In the genomic region with DNA sequence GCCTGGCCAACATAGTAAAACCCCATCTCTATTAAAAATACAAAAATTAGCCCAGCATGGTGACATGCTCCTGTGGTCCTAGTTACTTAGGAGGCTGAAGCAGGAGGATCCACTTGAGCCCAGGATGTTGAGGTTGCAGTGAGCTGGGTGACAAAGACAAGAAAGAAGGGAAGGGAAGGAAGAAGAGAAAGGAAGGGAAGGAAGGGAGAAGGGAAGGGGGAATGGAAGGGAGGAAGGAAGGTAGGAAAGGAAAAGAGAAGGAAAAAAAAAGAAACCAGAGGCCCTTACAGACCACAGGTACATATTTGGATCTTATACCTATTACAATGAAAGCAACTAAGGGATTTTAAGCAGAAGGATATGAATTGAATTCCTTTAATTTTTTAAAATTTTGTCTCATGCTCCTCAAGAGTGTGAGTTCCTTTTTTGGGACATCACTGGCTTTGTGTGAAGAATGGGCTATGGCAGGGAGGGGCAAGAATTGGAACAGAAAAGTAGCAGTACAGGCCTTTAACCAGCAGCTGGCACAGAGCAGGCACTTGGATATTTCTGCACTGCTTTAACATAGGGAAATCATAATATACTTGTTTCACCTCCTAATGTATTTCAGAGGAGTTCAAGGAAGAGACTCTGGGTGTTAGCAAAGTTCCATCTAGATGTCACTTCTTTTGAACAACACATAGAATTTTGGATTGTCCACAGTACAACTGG, we compare ENCODE assay signal across 10 cellular contexts. TPM values are rescaled to one million over a fixed set of nuclear protein-coding genes. Genes with fewer than 3 reads are reported as not detected.
DNase-seq lines count a peak whose midpoint lies in the region; ATAC-seq and TF ChIP-seq lines count a peak whose summit lies in the region.
"Had no signal": no experiment of that assay in that cellular context is flagged by ENCODE, and none has a peak within 500 bp of the region (broad histone marks: within the 10 kb centered on the region; RNA-seq: fewer than 3 reads in every experiment).

No MANE protein-coding gene starts in this region.

- POLR2A ChIA-PET in activated CD4-positive, alpha-beta memory T cell treated with anti-CD3 and anti-CD28 coated beads, Interleukin-2, amount 10 ng/mL, durations not matched to agents 7 days and 5 days (lab: Charles Lee), result interaction anchor here (0.9 to 2.0 kb wide), 12 partner anchors 12 to 127 kb away, joined by 3 to 15 read pairs (median 6); partner anchors contain the start of genes CCPG1, PIERCE2, PIGB and PIGBOS1

- peak overlapping the region; percentile 30 to 70 for H3K27ac ChIP-seq in thoracic aorta
- H3K27ac ChIP-seq in trophoblast cell (ENCODE audit: low read depth, low read length), result no peak overlapping the region

- H3K4me3 Mint-ChIP-seq in activated T-cell treated with anti-CD3 and anti-CD28 coated beads, Interleukin-2, amount 50 U/mL, for 4 hours, result peak overlapping the region; percentile 69
- no peak overlapping the region for H3K4me3 Mint-ChIP-seq in activated CD4-positive, alpha-beta memory T cell treated with anti-CD3 and anti-CD28 coated beads, Interleukin-2, amount 10 ng/mL, durations not matched to agents 7 days and 5 days
- H3K4me3 Mint-ChIP-seq: GM23338 had no signal

- H3K79me2 ChIP-seq in trophoblast cell (ENCODE audit: control insufficient read depth, insufficient read depth, low read length, poor library complexity), result no peaks in the 10 kb centered on the region

- H3K27ac Mint-ChIP-seq in activated CD4-positive, alpha-beta memory T cell treated with anti-CD3 and anti-CD28 coated beads, Interleukin-2, amount 10 ng/mL, durations not matched to agents 7 days and 5 days, result peak overlapping the region; percentile 88
- H3K27ac Mint-ChIP-seq: GM23338 had no signal

- no peak overlapping the region for H3K4me2 ChIP-seq in trophoblast cell (ENCODE audit: low read length)
- H3K4me2 ChIP-seq: GM23338 had no signal

- H3K4me1 Mint-ChIP-seq in activated T-cell treated with anti-CD3 and anti-CD28 coated beads, Interleukin-2, amount 50 U/mL, for 4 hours (ENCODE audit: low read depth), result peaks cover 96% of the 10 kb centered on the region
- H3K4me1 Mint-ChIP-seq in activated CD4-positive, alpha-beta memory T cell treated with anti-CD3 and anti-CD28 coated beads, Interleukin-2, amount 10 ng/mL, durations not matched to agents 7 days and 5 days, result peaks cover 99% of the 10 kb centered on the region

- H2AFZ ChIP-seq in trophoblast cell (ENCODE audit: insufficient read depth, low read length, poor library complexity), result no peak overlapping the region
- H2AFZ ChIP-seq: GM23338 had no signal

- H3K4me1 ChIP-seq in thoracic aorta (ENCODE audit: control insufficient read depth in 1 of 2, low read depth in 2 of 2) (peaks cover 24 to 52% of the 10 kb centered on the region in 2 donors), trophoblast cell (ENCODE audit: control insufficient read depth in 1 of 2, insufficient read depth in 2 of 2, low read length in 2 of 2) (peaks cover 0 to 2% of the 10 kb centered on the region in 2 experiments)

- no peak overlapping the region for H3K23ac ChIP-seq in trophoblast cell (ENCODE audit: low read length)

- DNase-seq in activated T-cell treated with anti-CD3 and anti-CD28 coated beads, Interleukin-2, amount 50 U/mL, for 4 hours, result no peak
- DNase-seq in activated T-cell treated with anti-CD3 and anti-CD28 coated beads for 4 hours, result no peak
- no peak for DNase-seq in activated CD4-positive, alpha-beta memory T cell treated with anti-CD3 and anti-CD28 coated beads, Interleukin-2, amount 10 ng/mL, durations not matched to agents 7 days and 5 days
- DNase-seq in fibroblast of mammary gland (ENCODE audit: low read depth), result no peak
- DNase-seq in thoracic aorta (ENCODE audit: low spot score), result no peak
- no peak for DNase-seq in trophoblast cell
- DNase-seq in NCI-H2029 (lab: John Stamatoyannopoulos, UW), result no peak
- DNase-seq in DMS79 (lab: John Stamatoyannopoulos, UW), result no peak
- DNase-seq: activated CD8-positive, alpha-beta memory T cell treated with anti-CD3 and anti-CD28 coated beads, Interleukin-2, amount 50 U/mL, for 48 hours had no signal

- H3K9me3 Mint-ChIP-seq in activated T-cell treated with anti-CD3 and anti-CD28 coated beads, Interleukin-2, amount 50 U/mL, for 4 hours, result peaks cover 3% of the 10 kb centered on the region
- H3K9me3 Mint-ChIP-seq in activated CD4-positive, alpha-beta memory T cell treated with anti-CD3 and anti-CD28 coated beads, Interleukin-2, amount 10 ng/mL, durations not matched to agents 7 days and 5 days, result no peaks in the 10 kb centered on the region
- H3K9me3 Mint-ChIP-seq: GM23338 had no signal

- H3K18ac ChIP-seq in trophoblast cell (ENCODE audit: low read length), result no peak overlapping the region

- H4K91ac ChIP-seq in trophoblast cell (ENCODE audit: low read depth, low read length), result no peak overlapping the region

- H3K79me1 ChIP-seq in trophoblast cell (ENCODE audit: low read length), result no peaks in the 10 kb centered on the region

- peaks cover 29% of the 10 kb centered on the region for H3K36me3 Mint-ChIP-seq in activated T-cell treated with anti-CD3 and anti-CD28 coated beads, Interleukin-2, amount 50 U/mL, for 4 hours (ENCODE audit: insufficient read depth)
- peaks cover 52% of the 10 kb centered on the region for H3K36me3 Mint-ChIP-seq in activated CD4-positive, alpha-beta memory T cell treated with anti-CD3 and anti-CD28 coated beads, Interleukin-2, amount 10 ng/mL, durations not matched to agents 7 days and 5 days (ENCODE audit: low read depth)

- no peak overlapping the region for H2AK5ac ChIP-seq in trophoblast cell (ENCODE audit: low read length)

- H4K8ac ChIP-seq in trophoblast cell (ENCODE audit: low read depth, low read length), result no peak overlapping the region

- no peak overlapping the region for H3K9ac ChIP-seq in trophoblast cell (ENCODE audit: low read length)

- peak; percentile 2 for TF ChIP-seq CTCF in fibroblast of mammary gland (conservative IDR thresholded peaks at IDR 0.05; ENCODE audit: control insufficient read depth, insufficient read depth, low read depth, low read length)
- no peak for TF ChIP-seq CTCF in thoracic aorta (IDR thresholded peaks at IDR 0.05)

- H3K4ac ChIP-seq in trophoblast cell (ENCODE audit: low read depth, low read length), result no peak overlapping the region

- no peak overlapping the region for H4K12ac ChIP-seq in trophoblast cell (ENCODE audit: low read depth, low read length)

- no peak overlapping the region for H2BK5ac ChIP-seq in trophoblast cell (ENCODE audit: low read depth, low read length, poor library complexity)

- H3K27me3 ChIP-seq in thoracic aorta (replicated peaks; ENCODE audit: insufficient read depth) (no peaks in the 10 kb centered on the region), trophoblast cell (ENCODE audit: insufficient read depth, low read length) (no peaks in the 10 kb centered on the region)

- H3K9me3 ChIP-seq in thoracic aorta (no peaks in the 10 kb centered on the region), trophoblast cell (ENCODE audit: insufficient read depth, low read depth, low read length) (no peaks in the 10 kb centered on the region)

- H3K36me3 ChIP-seq in thoracic aorta (no peaks in the 10 kb centered on the region), trophoblast cell (ENCODE audit: control insufficient read depth in 1 of 2, insufficient read depth in 2 of 2, low read length in 2 of 2) (no peaks in the 10 kb centered on the region)

- H3K4me3 ChIP-seq in fibroblast of mammary gland (ENCODE audit: control insufficient read depth, low read depth, low read length), result no peak overlapping the region
- no peak overlapping the region for H3K4me3 ChIP-seq in thoracic aorta
- no peak overlapping the region for H3K4me3 ChIP-seq in trophoblast cell (ENCODE audit: low read depth, low read length)
- H3K4me3 ChIP-seq: GM23338 had no signal

- H3K27me3 Mint-ChIP-seq in activated T-cell treated with anti-CD3 and anti-CD28 coated beads, Interleukin-2, amount 50 U/mL, for 4 hours (ENCODE audit: low read depth), result no peaks in the 10 kb centered on the region
- no peaks in the 10 kb centered on the region for H3K27me3 Mint-ChIP-seq in activated CD4-positive, alpha-beta memory T cell treated with anti-CD3 and anti-CD28 coated beads, Interleukin-2, amount 10 ng/mL, durations not matched to agents 7 days and 5 days

- H2BK120ac ChIP-seq in trophoblast cell (ENCODE audit: insufficient read depth, low read length, poor library complexity), result no peak overlapping the region

- CTCF ChIA-PET in activated CD4-positive, alpha-beta memory T cell treated with anti-CD3 and anti-CD28 coated beads, Interleukin-2, amount 10 ng/mL, durations not matched to agents 7 days and 5 days (lab: Charles Lee), result interaction anchor here (0.8 to 1.5 kb wide), 6 partner anchors 9 to 63 kb away, joined by 3 to 12 read pairs (median 4); no protein-coding TSS in a partner anchor

- H2BK12ac ChIP-seq in trophoblast cell (ENCODE audit: low read length), result no peak overlapping the region

- no peak for ATAC-seq in activated T-cell treated with anti-CD3 and anti-CD28 coated beads, Interleukin-2, amount 50 U/mL, for 4 hours
- ATAC-seq in thoracic aorta (ENCODE audit: insufficient number of reproducible peaks, low FRiP score, low read depth), result no peak
- ATAC-seq: GM23338 had no signal

- H3K14ac ChIP-seq in trophoblast cell (ENCODE audit: low read length), result no peak overlapping the region

RNA-seq across cellular contexts. Expression of gene RAB27A, which starts 7.9 kb away (rescaled TPM):
- 100 to 1,000 TPM in 2 of 3 donors, 10 to 100 TPM in 1; 95.3 to 144 (median 108) TPM for total RNA-seq in activated T-cell treated with anti-CD3 and anti-CD28 coated beads, Interleukin-2, amount 50 U/mL, for 4 hours
- total RNA-seq in activated CD4-positive, alpha-beta memory T cell treated with anti-CD3 and anti-CD28 coated beads, Interleukin-2, amount 10 ng/mL, durations not matched to agents 7 days and 5 days, result 10 to 100 TPM; 99.0 to 99.9 TPM
- 10 to 100 TPM; 21.0 to 40.7 TPM for total RNA-seq in thoracic aorta
- 7.9 and 8.4 TPM in 2 replicates for polyA plus RNA-seq in trophoblast cell (2013)

RNA-seq across cellular contexts. Expression of gene PIGBOS1, which starts 37.3 kb away (rescaled TPM):
- total RNA-seq in activated T-cell treated with anti-CD3 and anti-CD28 coated beads, Interleukin-2, amount 50 U/mL, for 4 hours, result 10 to 100 TPM; 10.3 to 13.0 (median 10.8) TPM
- total RNA-seq in activated CD4-positive, alpha-beta memory T cell treated with anti-CD3 and anti-CD28 coated beads, Interleukin-2, amount 10 ng/mL, durations not matched to agents 7 days and 5 days, result 10 to 100 TPM; 14.7 to 14.9 TPM
- 10 to 100 TPM in 1 of 2 donors, 1 to 10 TPM in 1; 5.8 to 20.2 TPM for total RNA-seq in thoracic aorta
- 8.9 and 9.2 TPM in 2 replicates for polyA plus RNA-seq in trophoblast cell (2013)

RNA-seq across cellular contexts. Expression of gene PIGB, which starts 37.4 kb away (rescaled TPM):
- 10 to 100 TPM; 12.2 to 14.2 (median 13.0) TPM for total RNA-seq in activated T-cell treated with anti-CD3 and anti-CD28 coated beads, Interleukin-2, amount 50 U/mL, for 4 hours
- 10 to 100 TPM; 28.9 to 29.3 TPM for total RNA-seq in activated CD4-positive, alpha-beta memory T cell treated with anti-CD3 and anti-CD28 coated beads, Interleukin-2, amount 10 ng/mL, durations not matched to agents 7 days and 5 days
- 10 to 100 TPM in 1 of 2 donors, 1 to 10 TPM in 1; 6.6 to 26.7 TPM for total RNA-seq in thoracic aorta
- 6.1 TPM in 2 replicates for polyA plus RNA-seq in trophoblast cell (2013)
